In genomic region chr22:29469755-29470154, GRCh38 we compare ENCODE assay signal across 2 cellular contexts.
TF ChIP-seq lines count a peak whose summit lies in the region.

No MANE protein-coding gene starts in this region.

TF ChIP-seq in GM23338, 12 proteins besides CTCF, POLR2A, EP300 and RAD21:
- TF ChIP-seq EZH2phosphoT487 (IDR thresholded peaks at IDR 0.05; ENCODE audit: unreplicated experiment), result no peak

TF ChIP-seq in GM12878, 131 proteins besides CTCF, POLR2A, EP300 and RAD21:
- TF ChIP-seq RAD51 (IDR thresholded peaks at IDR 0.05) (no peak), NR2F1 (conservative IDR thresholded peaks at IDR 0.05) (no peak), TCF12 (IDR thresholded peaks at IDR 0.05; ENCODE audit: low read depth, low read length) (no peak), MEF2B (IDR thresholded peaks at IDR 0.05; ENCODE audit: partially characterized antibody, poor library complexity, severe bottlenecking) (no peak), NFXL1 (IDR thresholded peaks at IDR 0.05; ENCODE audit: borderline replicate concordance) (no peak), CHD2 (IDR thresholded peaks at IDR 0.05; ENCODE audit: borderline replicate concordance, low read depth, low read length) (no peak), ZNF274 (IDR thresholded peaks at IDR 0.05; ENCODE audit: insufficient read depth, insufficient read length) (no peak), SMAD5 (IDR thresholded peaks at IDR 0.05; ENCODE audit: low read depth) (no peak), ZNF384 (IDR thresholded peaks at IDR 0.05; ENCODE audit: borderline replicate concordance, low read depth, low read length) (no peak), NR2C2 (IDR thresholded peaks at IDR 0.05; ENCODE audit: borderline replicate concordance, control insufficient read depth, insufficient read length, low read depth) (no peak), ZBTB40 (IDR thresholded peaks at IDR 0.05; ENCODE audit: borderline replicate concordance) (no peak), CUX1 (IDR thresholded peaks at IDR 0.05; ENCODE audit: insufficient replicate concordance, low read depth, low read length) (no peak)
